2 cellular contexts compared by ENCODE assay signal in the genomic region with DNA sequence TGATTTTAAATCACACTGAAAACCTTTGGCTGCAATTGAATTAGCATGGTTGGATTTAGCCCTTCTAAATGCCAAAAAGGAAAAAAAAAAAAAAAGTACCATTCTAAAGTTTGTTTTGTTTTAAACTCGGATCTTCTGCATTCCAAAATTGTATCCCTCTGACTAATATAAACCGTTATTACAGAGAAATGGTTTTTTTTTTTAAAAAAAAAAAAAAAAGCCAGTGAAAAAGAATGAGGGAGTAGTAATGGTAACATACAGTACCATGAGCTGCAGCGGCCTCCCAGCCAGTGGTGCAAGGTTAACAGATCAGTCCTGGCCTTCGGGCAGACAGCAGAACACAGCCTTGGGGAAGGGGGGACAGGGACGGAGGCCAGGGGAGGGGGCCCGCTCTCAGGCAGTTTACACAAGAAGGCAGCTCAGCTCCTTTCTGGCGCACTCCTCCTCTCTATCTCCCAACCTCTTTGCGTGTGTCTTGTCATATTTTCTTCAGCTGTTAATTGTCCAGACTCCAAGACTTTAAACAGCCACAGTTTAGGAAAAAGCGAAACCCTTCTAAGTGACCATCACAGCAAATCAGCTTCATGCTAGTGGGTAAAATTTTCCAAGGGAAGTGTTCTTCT.
TF ChIP-seq lines count a peak whose summit lies in the region.

No MANE protein-coding gene starts in this region.

TF ChIP-seq in liver, 16 proteins besides CTCF, POLR2A, EP300 and RAD21 (continued from another document):
- TF ChIP-seq, protein P1, sequence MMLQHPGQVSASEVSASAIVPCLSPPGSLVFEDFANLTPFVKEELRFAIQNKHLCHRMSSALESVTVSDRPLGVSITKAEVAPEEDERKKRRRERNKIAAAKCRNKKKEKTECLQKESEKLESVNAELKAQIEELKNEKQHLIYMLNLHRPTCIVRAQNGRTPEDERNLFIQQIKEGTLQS (IDR thresholded peaks at IDR 0.05): no peak
- TF ChIP-seq GABPA (IDR thresholded peaks at IDR 0.05 in 1 of 2, conservative IDR thresholded peaks at IDR 0.05 in 1 of 2): no peak
- TF ChIP-seq FOXA2 (IDR thresholded peaks at IDR 0.05): no peak
- TF ChIP-seq, protein P2, sequence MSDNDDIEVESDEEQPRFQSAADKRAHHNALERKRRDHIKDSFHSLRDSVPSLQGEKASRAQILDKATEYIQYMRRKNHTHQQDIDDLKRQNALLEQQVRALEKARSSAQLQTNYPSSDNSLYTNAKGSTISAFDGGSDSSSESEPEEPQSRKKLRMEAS (IDR thresholded peaks at IDR 0.05): no peak
- TF ChIP-seq YY1 (IDR thresholded peaks at IDR 0.05): no peak

TF ChIP-seq in HepG2, 621 proteins besides CTCF, POLR2A, EP300 and RAD21 (continued from another document):
- TF ChIP-seq, protein P3, sequence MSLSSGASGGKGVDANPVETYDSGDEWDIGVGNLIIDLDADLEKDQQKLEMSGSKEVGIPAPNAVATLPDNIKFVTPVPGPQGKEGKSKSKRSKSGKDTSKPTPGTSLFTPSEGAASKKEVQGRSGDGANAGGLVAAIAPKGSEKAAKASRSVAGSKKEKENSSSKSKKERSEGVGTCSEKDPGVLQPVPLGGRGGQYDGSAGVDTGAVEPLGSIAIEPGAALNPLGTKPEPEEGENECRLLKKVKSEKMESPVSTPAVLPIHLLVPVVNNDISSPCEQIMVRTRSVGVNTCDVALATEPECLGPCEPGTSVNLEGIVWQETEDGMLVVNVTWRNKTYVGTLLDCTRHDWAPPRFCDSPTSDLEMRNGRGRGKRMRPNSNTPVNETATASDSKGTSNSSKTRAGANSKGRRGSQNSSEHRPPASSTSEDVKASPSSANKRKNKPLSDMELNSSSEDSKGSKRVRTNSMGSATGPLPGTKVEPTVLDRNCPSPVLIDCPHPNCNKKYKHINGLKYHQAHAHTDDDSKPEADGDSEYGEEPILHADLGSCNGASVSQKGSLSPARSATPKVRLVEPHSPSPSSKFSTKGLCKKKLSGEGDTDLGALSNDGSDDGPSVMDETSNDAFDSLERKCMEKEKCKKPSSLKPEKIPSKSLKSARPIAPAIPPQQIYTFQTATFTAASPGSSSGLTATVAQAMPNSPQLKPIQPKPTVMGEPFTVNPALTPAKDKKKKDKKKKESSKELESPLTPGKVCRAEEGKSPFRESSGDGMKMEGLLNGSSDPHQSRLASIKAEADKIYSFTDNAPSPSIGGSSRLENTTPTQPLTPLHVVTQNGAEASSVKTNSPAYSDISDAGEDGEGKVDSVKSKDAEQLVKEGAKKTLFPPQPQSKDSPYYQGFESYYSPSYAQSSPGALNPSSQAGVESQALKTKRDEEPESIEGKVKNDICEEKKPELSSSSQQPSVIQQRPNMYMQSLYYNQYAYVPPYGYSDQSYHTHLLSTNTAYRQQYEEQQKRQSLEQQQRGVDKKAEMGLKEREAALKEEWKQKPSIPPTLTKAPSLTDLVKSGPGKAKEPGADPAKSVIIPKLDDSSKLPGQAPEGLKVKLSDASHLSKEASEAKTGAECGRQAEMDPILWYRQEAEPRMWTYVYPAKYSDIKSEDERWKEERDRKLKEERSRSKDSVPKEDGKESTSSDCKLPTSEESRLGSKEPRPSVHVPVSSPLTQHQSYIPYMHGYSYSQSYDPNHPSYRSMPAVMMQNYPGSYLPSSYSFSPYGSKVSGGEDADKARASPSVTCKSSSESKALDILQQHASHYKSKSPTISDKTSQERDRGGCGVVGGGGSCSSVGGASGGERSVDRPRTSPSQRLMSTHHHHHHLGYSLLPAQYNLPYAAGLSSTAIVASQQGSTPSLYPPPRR (CRISPR knock-in tag; IDR thresholded peaks at IDR 0.05; ENCODE audit: borderline replicate concordance): no peak
- TF ChIP-seq ONECUT2 (CRISPR knock-in tag; IDR thresholded peaks at IDR 0.05) (no peak), ZSCAN21 (CRISPR knock-in tag; IDR thresholded peaks at IDR 0.05; ENCODE audit: borderline replicate concordance) (no peak), ZSCAN20 (CRISPR knock-in tag; IDR thresholded peaks at IDR 0.05; ENCODE audit: borderline replicate concordance) (no peak)
